14 cellular contexts compared by ENCODE assay signal in genomic region chr20:36408219-36408618, GRCh38.
DNase-seq lines count a peak whose midpoint lies in the region; ATAC-seq, FAIRE-seq and TF ChIP-seq lines count a peak whose summit lies in the region.
"Had no signal": no experiment of that assay in that cellular context is flagged by ENCODE, and none has a peak within 500 bp of the region (broad histone marks: within the 10 kb centered on the region; RNA-seq: fewer than 3 reads in every experiment).

No MANE protein-coding gene starts in this region.

- H3K4me1 Mint-ChIP-seq in CD4-positive, alpha-beta memory T cell = no peaks in the 10 kb centered on the region
- H3K4me1 Mint-ChIP-seq: activated naive CD8-positive, alpha-beta T cell treated with anti-CD3 and anti-CD28 coated beads, Interleukin-2, amount 50 U/mL, for 24 hours had no signal

- CTCF ChIA-PET in CD4-positive, alpha-beta memory T cell (lab: Charles Lee; ENCODE audit: partially characterized antibody) = no interaction called here

- intact Hi-C loops in mucosa of descending colon (cut with DNase I, micrococcal nuclease) = no loop called here
- intact Hi-C loops in CD4-positive, alpha-beta memory T cell (cut with micrococcal nuclease) = no loop called here

- H3K27ac ChIP-seq in CD4-positive, alpha-beta memory T cell (ENCODE audit: low read depth, low read length) = no peak overlapping the region
- H3K27ac ChIP-seq: KMS-11, neutrophil, thoracic aorta had no signal

- DNase-seq in NCI-H1417 (lab: John Stamatoyannopoulos, UW) = peak in 2 of 3 experiments; percentile 29 to 55
- DNase-seq in NCI-H1417 treated with DMSO at 0.1 percent for 48 hours (lab: John Stamatoyannopoulos, UW) = no peak
- peak; percentile 10 for DNase-seq in NCI-H1105 (lab: John Stamatoyannopoulos, UW)
- peak; percentile 91 for DNase-seq in bronchial epithelial cell (ENCODE audit: low read depth)
- DNase-seq in mucosa of descending colon = peak; percentile 36 to 53 (median 51)
- DNase-seq in CD4-positive, alpha-beta memory T cell = no peak
- DNase-seq: activated naive CD8-positive, alpha-beta T cell treated with anti-CD3 and anti-CD28 coated beads, Interleukin-2, amount 50 U/mL, for 24 hours; stimulated activated CD4-positive, alpha-beta T cell treated with anti-CD3 and anti-CD28 coated beads, Interleukin-4, amount 100 ng/mL, for 1 hour had no signal

- H3K4me3 ChIP-seq in bronchial epithelial cell (ENCODE audit: low read depth, low read length) = no peak overlapping the region
- no peak overlapping the region for H3K4me3 ChIP-seq in mucosa of descending colon
- H3K4me3 ChIP-seq in CD4-positive, alpha-beta memory T cell (ENCODE audit: low read length in 2 of 2) = no peak overlapping the region
- H3K4me3 ChIP-seq: thoracic aorta had no signal

- no peaks in the 10 kb centered on the region for H3K36me3 Mint-ChIP-seq in CD4-positive, alpha-beta memory T cell

- no peak overlapping the region for H3K27ac Mint-ChIP-seq in CD4-positive, alpha-beta memory T cell
- H3K27ac Mint-ChIP-seq: activated naive CD8-positive, alpha-beta T cell treated with anti-CD3 and anti-CD28 coated beads, Interleukin-2, amount 50 U/mL, for 24 hours had no signal

- H3K27me3 ChIP-seq in bronchial epithelial cell (ENCODE audit: control insufficient read depth, insufficient read depth, low read length) = no peaks in the 10 kb centered on the region
- no peaks in the 10 kb centered on the region for H3K27me3 ChIP-seq in CD4-positive, alpha-beta memory T cell (ENCODE audit: insufficient read depth, low read length)

- ATAC-seq in mucosa of descending colon (peak; percentile 62), HG03460 (IDR thresholded peaks at IDR 0.05; ENCODE audit: unreplicated experiment) (no peak), GM18502 (IDR thresholded peaks at IDR 0.05; ENCODE audit: poor library complexity, unreplicated experiment) (no peak)
- ATAC-seq: activated naive CD8-positive, alpha-beta T cell treated with anti-CD3 and anti-CD28 coated beads, Interleukin-2, amount 50 U/mL, for 24 hours had no signal

- no peak for TF ChIP-seq CTCF in bronchial epithelial cell (IDR thresholded peaks at IDR 0.05; ENCODE audit: insufficient read depth, low read length, severe bottlenecking)
- no peak for TF ChIP-seq CTCF in mucosa of descending colon (IDR thresholded peaks at IDR 0.05)

- H3K27me3 Mint-ChIP-seq in CD4-positive, alpha-beta memory T cell = peaks cover 13 to 15% of the 10 kb centered on the region in 2 donors

- POLR2A ChIA-PET in CD4-positive, alpha-beta memory T cell (lab: Charles Lee; ENCODE audit: partially characterized antibody) = no interaction called here

- peak; percentile 64 for FAIRE-seq in bronchial epithelial cell (lab: Jason Lieb, UNC)
- FAIRE-seq: A204.1 had no signal

- no peak overlapping the region for H3K4me3 Mint-ChIP-seq in CD4-positive, alpha-beta memory T cell
- H3K4me3 Mint-ChIP-seq: activated naive CD8-positive, alpha-beta T cell treated with anti-CD3 and anti-CD28 coated beads, Interleukin-2, amount 50 U/mL, for 24 hours had no signal

- peaks cover 0 to 5% (median 3%) of the 10 kb centered on the region in 8 donors for H3K9me3 Mint-ChIP-seq in CD4-positive, alpha-beta memory T cell
- H3K9me3 Mint-ChIP-seq: activated naive CD8-positive, alpha-beta T cell treated with anti-CD3 and anti-CD28 coated beads, Interleukin-2, amount 50 U/mL, for 24 hours had no signal

- H3K9me3 ChIP-seq in mucosa of descending colon = no peaks in the 10 kb centered on the region
- H3K9me3 ChIP-seq in CD4-positive, alpha-beta memory T cell (ENCODE audit: control insufficient read depth in 1 of 2, low read length in 2 of 2) = no peaks in the 10 kb centered on the region
- H3K9me3 ChIP-seq: neutrophil, thoracic aorta had no signal

- H3K36me3 ChIP-seq in bronchial epithelial cell (ENCODE audit: control insufficient read depth, insufficient read depth, low read length) = no peaks in the 10 kb centered on the region
- H3K36me3 ChIP-seq in mucosa of descending colon (ENCODE audit: low read depth) = no peaks in the 10 kb centered on the region
- no peaks in the 10 kb centered on the region for H3K36me3 ChIP-seq in CD4-positive, alpha-beta memory T cell (ENCODE audit: insufficient read depth, low read length)
- H3K36me3 ChIP-seq: neutrophil, thoracic aorta had no signal

- no peaks in the 10 kb centered on the region for H3K4me1 ChIP-seq in mucosa of descending colon (ENCODE audit: low read depth)
- H3K4me1 ChIP-seq in CD4-positive, alpha-beta memory T cell (ENCODE audit: insufficient read depth, low read length) = no peaks in the 10 kb centered on the region

Comparison
In these comparisons a context has a peak if more than half of its experiments do, and no peak if none do; other contexts are left out.
1. DNase-seq: peak in NCI-H1417 (2 of 3), NCI-H1105 (single experiment), bronchial epithelial cell (single experiment) and mucosa of descending colon (3 of 3); none in NCI-H1417 treated with DMSO at 0.1 percent for 48 hours (single experiment) and CD4-positive, alpha-beta memory T cell (0 of 5).